Comparison of ENCODE assay signal across 9 cellular contexts in the genomic region with DNA sequence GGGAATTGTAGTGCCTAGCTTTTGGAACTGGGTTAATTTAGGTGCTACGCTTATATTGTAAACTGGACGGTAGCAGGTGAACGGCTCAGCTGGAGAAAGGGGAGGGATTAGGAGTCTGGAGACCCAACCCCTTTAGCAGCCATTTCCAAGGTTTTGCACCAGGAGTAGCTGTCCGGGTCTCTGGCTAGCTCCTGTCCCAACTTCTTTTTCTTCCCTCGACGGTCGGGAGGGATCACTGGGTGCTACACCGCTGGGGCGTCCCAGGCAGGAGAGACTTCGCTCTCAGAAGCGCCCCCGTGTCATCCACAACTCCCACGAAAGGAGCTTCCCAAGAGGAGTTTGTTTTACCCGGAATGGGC. TPM values are rescaled to one million over a fixed set of nuclear protein-coding genes. Genes with fewer than 3 reads are reported as not detected.
DNase-seq lines count a peak whose midpoint lies in the region; FAIRE-seq and TF ChIP-seq lines count a peak whose summit lies in the region.
"Had no signal": no experiment of that assay in that cellular context is flagged by ENCODE, and none has a peak within 500 bp of the region (broad histone marks: within the 10 kb centered on the region; RNA-seq: fewer than 3 reads in every experiment).

No MANE protein-coding gene starts in this region.

- H3K36me3 ChIP-seq in HUES64 (ENCODE audit: insufficient read depth, low read length): no peaks in the 10 kb centered on the region

- no peak overlapping the region for H3K27ac ChIP-seq in HUES64 (ENCODE audit: low read depth, low read length)

- DNase-seq in NCI-H774 (lab: John Stamatoyannopoulos, UW) (peak; percentile 76), fibroblast of pulmonary artery (ENCODE audit: low read depth) (peak; percentile 25), posterior vena cava (ENCODE audit: low spot score) (peak; percentile 42), germinal center (ENCODE audit: low spot score) (no peak), epidermal melanocyte (ENCODE audit: insufficient read length, low spot score) (no peak), SKM-1 (lab: John Stamatoyannopoulos, UW; ENCODE audit: unreplicated experiment) (no peak), RCC 7860 (ENCODE audit: low spot score) (no peak)
- DNase-seq: Karpas-422 had no signal

- no peak for TF ChIP-seq CTCF in fibroblast of pulmonary artery (IDR thresholded peaks at IDR 0.05; ENCODE audit: low read length, missing control alignments)

- H3K9me3 ChIP-seq in HUES64 (ENCODE audit: insufficient read depth, low read depth, low read length): no peaks in the 10 kb centered on the region

- peak overlapping the region; percentile 86 for H3K4me3 ChIP-seq in HUES64 (ENCODE audit: low read length)
- peak overlapping the region; percentile 48 for H3K4me3 ChIP-seq in fibroblast of pulmonary artery (replicated peaks; ENCODE audit: low read depth, low read length)

- WGBS in HUES64: 0% methylated on average over 14 of the region's 14 CpGs

- intact Hi-C loops in posterior vena cava (cut with DNase I): no loop called here

- peaks cover 18% of the 10 kb centered on the region for H3K4me1 ChIP-seq in HUES64 (ENCODE audit: insufficient read depth, low read length)

- no peak for FAIRE-seq in RCC 7860 (lab: Jason Lieb, UNC)

- 0 out of 2 replicates have a peak overlapping the region, but pooled peaks have one; percentile 17 for H3K9ac ChIP-seq in HUES64 (ENCODE audit: low read depth, low read length)

- peaks cover 67% of the 10 kb centered on the region for H3K27me3 ChIP-seq in HUES64 (ENCODE audit: insufficient read depth, low read length)

RNA-seq across cellular contexts. Expression of gene LINGO2, which starts 0.7 kb away (rescaled TPM):
- 0.55 TPM for polyA plus RNA-seq in HUES64 (2013, experiment 1 of 2)
- 1.3 TPM for polyA plus RNA-seq in HUES64 (2013, experiment 2 of 2)
- not detected for total RNA-seq in posterior vena cava

Comparison
In these comparisons a context has a peak if more than half of its experiments do, and no peak if none do; other contexts are left out.
1. DNase-seq: peak in NCI-H774 (single experiment), fibroblast of pulmonary artery (single experiment) and posterior vena cava (single experiment); none in germinal center (single experiment), epidermal melanocyte (single experiment), SKM-1 (single experiment) and RCC 7860 (single experiment).